ENCODE assay signal across 20 cellular contexts in the genomic region with DNA sequence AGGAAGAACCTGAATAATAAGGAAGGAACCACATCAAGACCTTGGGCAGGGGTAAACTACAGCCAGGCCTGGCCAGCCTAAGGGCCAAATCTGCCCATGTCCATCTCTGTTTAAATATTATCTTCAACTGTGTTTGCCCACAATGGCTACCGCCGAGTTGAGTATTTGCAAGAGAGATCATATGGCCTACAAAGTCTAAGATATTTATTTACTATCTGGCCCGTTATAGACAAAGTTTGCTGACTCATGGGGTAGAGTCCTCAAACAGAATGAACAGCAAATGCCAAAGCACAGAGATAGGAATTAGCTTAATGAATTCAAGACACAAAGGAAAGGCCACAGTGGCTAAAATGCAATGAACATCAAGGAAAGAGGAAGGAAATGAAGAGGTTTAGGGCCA. TPM values are rescaled to one million over a fixed set of nuclear protein-coding genes. Genes with fewer than 3 reads are reported as not detected.
A peak's percentile ranks its signal among the peaks of the same experiment; 100 is the strongest.
DNase-seq lines count a peak whose midpoint lies in the region; ATAC-seq, FAIRE-seq and TF ChIP-seq lines count a peak whose summit lies in the region.
"Had no signal": no experiment of that assay in that cellular context is flagged by ENCODE, and none has a peak within 500 bp of the region (broad histone marks: within the 10 kb centered on the region; RNA-seq: fewer than 3 reads in every experiment).

No MANE protein-coding gene starts in this region.

- no peak overlapping the region for H4K8ac ChIP-seq in mesenchymal stem cell (ENCODE audit: low read length)
- no peak overlapping the region for H4K8ac ChIP-seq in trophoblast cell (ENCODE audit: low read depth, low read length)

- intact Hi-C loops in CD4-positive, alpha-beta T cell (cut with DNase I, micrococcal nuclease): no loop called here
- intact Hi-C loops in K562 (cut with micrococcal nuclease): loop anchor here (5.0 kb wide), 1 partner anchor 45 kb away; a partner anchor contains a TSS

- in situ Hi-C loops in GM23248 (cut with MboI): no loop called here
- in situ Hi-C loops in K562 (cut with MboI): no loop called here

- H3K23ac ChIP-seq in mesenchymal stem cell (ENCODE audit: low read length in 2 of 2): no peak overlapping the region
- H3K23ac ChIP-seq in trophoblast cell (ENCODE audit: low read length): no peak overlapping the region

- H2BK120ac ChIP-seq in mesenchymal stem cell (ENCODE audit: low read depth, low read length) (no peak overlapping the region), trophoblast cell (ENCODE audit: insufficient read depth, low read length, poor library complexity) (no peak overlapping the region)

- no peak for FAIRE-seq in K562 (lab: Jason Lieb, UNC)
- FAIRE-seq: H54 had no signal

- H3F3A ChIP-seq in GM23248 (ENCODE audit: insufficient read depth): no peaks in the 10 kb centered on the region; the same call in 1 of the 2 replicates

- no peak overlapping the region for H4K91ac ChIP-seq in mesenchymal stem cell (ENCODE audit: low read length)
- no peak overlapping the region for H4K91ac ChIP-seq in trophoblast cell (ENCODE audit: low read depth, low read length)

- H3K27me3 Mint-ChIP-seq in CD4-positive, alpha-beta T cell: no peaks in the 10 kb centered on the region
- H3K27me3 Mint-ChIP-seq: activated naive CD8-positive, alpha-beta T cell treated with anti-CD3 and anti-CD28 coated beads, Interleukin-2, amount 10 ng/mL, durations not matched to agents 7 days and 5 days had no signal

- H4K20me1 ChIP-seq in GM23248 (ENCODE audit: insufficient read depth): no peaks in the 10 kb centered on the region
- H4K20me1 ChIP-seq in K562 (replicated peaks; ENCODE audit: control insufficient read depth, insufficient read depth, low read length): no peaks in the 10 kb centered on the region

- peaks cover 17% of the 10 kb centered on the region for H3K36me3 Mint-ChIP-seq in CD4-positive, alpha-beta T cell (ENCODE audit: low read depth)

- CTCF ChIA-PET in CD4-positive, alpha-beta T cell (lab: Charles Lee): no interaction called here
- CTCF ChIA-PET in K562 (lab: Yijun Ruan, JAX; ENCODE audit: low intra/inter-chr PET ratio): no interaction called here

- H2BK15ac ChIP-seq in mesenchymal stem cell (ENCODE audit: low read depth, poor library complexity, severe bottlenecking): no peak overlapping the region

- no peaks in the 10 kb centered on the region for H3K9me3 ChIP-seq in CD4-positive, alpha-beta T cell (ENCODE audit: control insufficient read depth, low read length)
- H3K9me3 ChIP-seq in GM23248 (ENCODE audit: low read depth): no peaks in the 10 kb centered on the region
- H3K9me3 ChIP-seq in K562 (replicated peaks; ENCODE audit: control insufficient read depth, insufficient read depth, low read depth, low read length): no peaks in the 10 kb centered on the region
- no peaks in the 10 kb centered on the region for H3K9me3 ChIP-seq in mesenchymal stem cell (ENCODE audit: control insufficient read depth, low read length)
- no peaks in the 10 kb centered on the region for H3K9me3 ChIP-seq in trophoblast cell (ENCODE audit: insufficient read depth, low read depth, low read length)

- TF ChIP-seq CTCF in CD4-positive, alpha-beta T cell (IDR thresholded peaks at IDR 0.05): no peak
- TF ChIP-seq CTCF in K562 (IDR thresholded peaks at IDR 0.05 in 2 of 3, conservative IDR thresholded peaks at IDR 0.05 in 1 of 3; ENCODE audit: insufficient read depth in 2 of 3, low read depth in 1 of 3, low read length in 3 of 3): no peak

- H3K79me2 ChIP-seq in GM23248 (ENCODE audit: insufficient read depth) (peaks cover 38% of the 10 kb centered on the region), K562 (ENCODE audit: control insufficient read depth, insufficient read depth, low read length) (peaks cover 54% of the 10 kb centered on the region), trophoblast cell (ENCODE audit: control insufficient read depth, insufficient read depth, low read length, poor library complexity) (no peaks in the 10 kb centered on the region)

- no peak for TF ChIP-seq RAD21 in K562 (CRISPR knock-in tag; conservative IDR thresholded peaks at IDR 0.05 in 1 of 2, IDR thresholded peaks at IDR 0.05 in 1 of 2)

- DNase-seq in CD4-positive, alpha-beta T cell: no peak
- DNase-seq in GM23248 (peak; percentile 18), K562 (ENCODE audit: extremely low read depth in 1 of 4, low spot score in 3 of 4) (peak in 3 of 4 experiments; percentile 6 to 44 (median 14)), mesenchymal stem cell (peak; percentile 23), trophoblast cell (no peak)
- no peak for DNase-seq in NK-92 treated with Interleukin-12 subunit alpha and Interleukin-12 subunit beta, amount 100 ng/mL, for 24 hours (lab: John Stamatoyannopoulos, UW)
- DNase-seq: activated CD4-positive, alpha-beta T cell treated with anti-CD3 and anti-CD28 coated beads for 4 hours; activated naive CD8-positive, alpha-beta T cell treated with anti-CD3 and anti-CD28 coated beads, Interleukin-2, amount 10 ng/mL, durations not matched to agents 7 days and 5 days; C1 segment of cervical spinal cord; central memory CD4-positive, alpha-beta T cell; effector memory CD4-positive, alpha-beta T cell; NCI-H1105; nephron progenitor cell; retina; SHP77 treated with DMSO at 0.1 percent for 48 hours; stimulated activated CD4-positive, alpha-beta T cell treated with anti-CD3 and anti-CD28 coated beads, Interleukin-1b, Interleukin-23, amount 100 ng/mL, for 48 hours; T-helper 2 cell had no signal

- H3K36me3 ChIP-seq in GM23248 (ENCODE audit: low read depth): no peaks in the 10 kb centered on the region
- peaks cover 2% of the 10 kb centered on the region; the same call in 1 of the 3 replicates for H3K36me3 ChIP-seq in K562 (ENCODE audit: control insufficient read depth, insufficient read depth, low read length)
- no peaks in the 10 kb centered on the region for H3K36me3 ChIP-seq in mesenchymal stem cell (ENCODE audit: control insufficient read depth in 1 of 2, insufficient read depth in 2 of 2, low read depth in 1 of 2, low read length in 2 of 2)
- H3K36me3 ChIP-seq in trophoblast cell (ENCODE audit: control insufficient read depth in 1 of 2, insufficient read depth in 2 of 2, low read length in 2 of 2): no peaks in the 10 kb centered on the region

- H3K4me1 Mint-ChIP-seq in CD4-positive, alpha-beta T cell (ENCODE audit: low read depth): peaks cover 88% of the 10 kb centered on the region

- H3K27ac Mint-ChIP-seq in CD4-positive, alpha-beta T cell: peak overlapping the region; percentile 25
- H3K27ac Mint-ChIP-seq: activated naive CD8-positive, alpha-beta T cell treated with anti-CD3 and anti-CD28 coated beads, Interleukin-2, amount 10 ng/mL, durations not matched to agents 7 days and 5 days; nephron progenitor cell had no signal

- no peaks in the 10 kb centered on the region for H3K79me1 ChIP-seq in mesenchymal stem cell (replicated peaks; ENCODE audit: low read length, poor library complexity, severe bottlenecking)
- no peaks in the 10 kb centered on the region for H3K79me1 ChIP-seq in trophoblast cell (ENCODE audit: low read length)

- no peak overlapping the region for H2AK5ac ChIP-seq in mesenchymal stem cell (ENCODE audit: low read length, severe bottlenecking)
- H2AK5ac ChIP-seq in trophoblast cell (ENCODE audit: low read length): no peak overlapping the region

- no peak overlapping the region for H3K4me3 Mint-ChIP-seq in CD4-positive, alpha-beta T cell
- H3K4me3 Mint-ChIP-seq: activated naive CD8-positive, alpha-beta T cell treated with anti-CD3 and anti-CD28 coated beads, Interleukin-2, amount 10 ng/mL, durations not matched to agents 7 days and 5 days; nephron progenitor cell had no signal

- H3K14ac ChIP-seq in mesenchymal stem cell (ENCODE audit: low read length in 2 of 2) (no peak overlapping the region), trophoblast cell (ENCODE audit: low read length) (no peak overlapping the region)

- H3K27ac ChIP-seq in CD4-positive, alpha-beta T cell (ENCODE audit: low read depth, low read length): no peak overlapping the region
- no peak overlapping the region for H3K27ac ChIP-seq in GM23248
- H3K27ac ChIP-seq in K562 (ENCODE audit: extremely low read depth, low read depth, low read length): peak overlapping the region; percentile 82
- no peak overlapping the region for H3K27ac ChIP-seq in mesenchymal stem cell (ENCODE audit: low read length, poor library complexity, severe bottlenecking)
- no peak overlapping the region for H3K27ac ChIP-seq in trophoblast cell (ENCODE audit: low read depth, low read length)

- H3K9me1 ChIP-seq in K562 (ENCODE audit: control insufficient read depth, insufficient read depth, low read length): no peaks in the 10 kb centered on the region

- H3K9ac ChIP-seq in GM23248: no peak overlapping the region
- peak overlapping the region in 1 of 2 experiments; percentile 45; a peak in 2 of 4 replicates for H3K9ac ChIP-seq in K562 (ENCODE audit: insufficient read depth in 1 of 2, low read depth in 2 of 2, low read length in 2 of 2)
- H3K9ac ChIP-seq in mesenchymal stem cell (ENCODE audit: low read length): no peak overlapping the region
- H3K9ac ChIP-seq in trophoblast cell (ENCODE audit: low read length): no peak overlapping the region

- H3K4me3 ChIP-seq in GM23248 (no peak overlapping the region), K562 (no peak overlapping the region), mesenchymal stem cell (ENCODE audit: insufficient read depth in 1 of 2, low read depth in 1 of 2, low read length in 2 of 2) (no peak overlapping the region), trophoblast cell (ENCODE audit: low read depth, low read length) (no peak overlapping the region)
- H3K4me3 ChIP-seq: lung had no signal

- WGBS in GM23248 (ENCODE audit: low coverage in 1 of 2, low lambda C conversion rate in 2 of 2, missing lambda C conversion rate in 2 of 2), 2 experiments: 48 to 50% methylated on average over 2 to 3 of the region's 3 CpGs
- 3% methylated on average over 3 of the region's 3 CpGs for WGBS in K562 (ENCODE audit: insufficient coverage, low coverage, missing lambda C conversion rate)
- 0% methylated on average over 1 of the region's 3 CpGs for WGBS in mesenchymal stem cell
- no CpG with 5 or more reads among the region's 3 CpGs for WGBS in trophoblast cell (ENCODE audit: extremely low coverage, insufficient coverage, insufficient read length)

- H4K12ac ChIP-seq in trophoblast cell (ENCODE audit: low read depth, low read length): no peak overlapping the region

- no peak overlapping the region for H2BK12ac ChIP-seq in mesenchymal stem cell (ENCODE audit: low read length in 2 of 2)
- H2BK12ac ChIP-seq in trophoblast cell (ENCODE audit: low read length): no peak overlapping the region

- H3K18ac ChIP-seq in mesenchymal stem cell (ENCODE audit: low read depth in 1 of 2, low read length in 2 of 2) (no peak overlapping the region), trophoblast cell (ENCODE audit: low read length) (no peak overlapping the region)

- BruUV-seq in K562 (replicated peaks; lab: Mats Ljungman, UMichigan): no TSS peak

- no peaks in the 10 kb centered on the region for H3K27me3 ChIP-seq in CD4-positive, alpha-beta T cell (ENCODE audit: control insufficient read depth, insufficient read depth, low read length)
- no peaks in the 10 kb centered on the region for H3K27me3 ChIP-seq in GM23248 (replicated peaks; ENCODE audit: insufficient read depth)
- no peaks in the 10 kb centered on the region for H3K27me3 ChIP-seq in K562 (ENCODE audit: control insufficient read depth in 2 of 2, insufficient read depth in 2 of 2, low read length in 2 of 2)
- peaks cover 0 to 3% of the 10 kb centered on the region in 2 experiments for H3K27me3 ChIP-seq in mesenchymal stem cell (ENCODE audit: control insufficient read depth in 1 of 2, insufficient read depth in 1 of 2, low read length in 2 of 2)
- no peaks in the 10 kb centered on the region for H3K27me3 ChIP-seq in trophoblast cell (ENCODE audit: insufficient read depth, low read length)

- ATAC-seq in CD4-positive, alpha-beta T cell (ENCODE audit: poor library complexity): no peak
- peak; percentile 65 for ATAC-seq in K562
- no peak for ATAC-seq in GM18873 (IDR thresholded peaks at IDR 0.05; ENCODE audit: low FRiP score, unreplicated experiment)

- H3K4me1 ChIP-seq in GM23248 (ENCODE audit: insufficient read depth) (peaks cover 21% of the 10 kb centered on the region), K562 (replicated peaks in 1 of 2; ENCODE audit: control insufficient read depth in 2 of 2, insufficient read depth in 2 of 2, low read length in 2 of 2) (peaks cover 0 to 19% of the 10 kb centered on the region in 2 experiments; a peak in 3 of 5 replicates), mesenchymal stem cell (ENCODE audit: control insufficient read depth, insufficient read depth, low read depth, low read length) (no peaks in the 10 kb centered on the region), trophoblast cell (ENCODE audit: control insufficient read depth in 1 of 2, insufficient read depth in 2 of 2, low read length in 2 of 2) (no peaks in the 10 kb centered on the region)

- TF ChIP-seq EP300 in K562 (IDR thresholded peaks at IDR 0.05; ENCODE audit: low read length): no peak

- no peaks in the 10 kb centered on the region for H3K9me3 Mint-ChIP-seq in CD4-positive, alpha-beta T cell
- H3K9me3 Mint-ChIP-seq: activated naive CD8-positive, alpha-beta T cell treated with anti-CD3 and anti-CD28 coated beads, Interleukin-2, amount 10 ng/mL, durations not matched to agents 7 days and 5 days had no signal

- TF ChIP-seq POLR2A in K562 (conservative IDR thresholded peaks at IDR 0.05): no peak

- H2BK5ac ChIP-seq in mesenchymal stem cell (ENCODE audit: low read depth, low read length, poor library complexity, severe bottlenecking) (no peak overlapping the region), trophoblast cell (ENCODE audit: low read depth, low read length, poor library complexity) (no peak overlapping the region)

- H2AFZ ChIP-seq in GM23248 (no peak overlapping the region), K562 (ENCODE audit: low read depth, low read length) (peak overlapping the region; percentile 69), mesenchymal stem cell (ENCODE audit: low read depth, low read length) (no peak overlapping the region), trophoblast cell (ENCODE audit: insufficient read depth, low read length, poor library complexity) (no peak overlapping the region)

- no peaks in the 10 kb centered on the region for H3K9me2 ChIP-seq in GM23248 (ENCODE audit: insufficient read depth)

- POLR2A ChIA-PET in CD4-positive, alpha-beta T cell (lab: Charles Lee): no interaction called here
- POLR2A ChIA-PET in K562 (lab: Yijun Ruan, JAX): no interaction called here

- H3K4ac ChIP-seq in mesenchymal stem cell (ENCODE audit: low read depth in 1 of 2, low read length in 2 of 2) (no peak overlapping the region), trophoblast cell (ENCODE audit: low read depth, low read length) (no peak overlapping the region)

- no peak overlapping the region for H3K4me2 ChIP-seq in GM23248 (ENCODE audit: unreplicated experiment)
- peak overlapping the region; percentile 58 for H3K4me2 ChIP-seq in K562 (ENCODE audit: insufficient read depth, low read length)
- H3K4me2 ChIP-seq in mesenchymal stem cell (ENCODE audit: low read length, poor library complexity, severe bottlenecking): no peak overlapping the region
- H3K4me2 ChIP-seq in trophoblast cell (ENCODE audit: low read length): no peak overlapping the region

RNA-seq across cellular contexts. Expression of a gene that starts 44.8 kb away (rescaled TPM):
- total RNA-seq in CD4-positive, alpha-beta T cell: 10 to 100 TPM; 39.6 to 39.7 TPM
- total RNA-seq in GM23248 (2014; rRNA removed; shearing (Covaris generic)): 28.5 and 33.8 TPM in 2 replicates
- polyA plus RNA-seq in GM23248 (2016; fragmentation: Nextera tagmentation; extraction: Ambion mirVana): 8.1 and 13.3 TPM in 2 replicates
- total RNA-seq in K562 (2011; cell fraction: chromatin; rRNA removed; ENCODE audit: low replicate concordance): 14.9 and 51.4 TPM in 2 replicates
- 6.5 and 9.7 TPM in 2 replicates for total RNA-seq in K562 (2011; cell fraction: nucleolus; rRNA removed)
- total RNA-seq in K562 (2011; cell fraction: nucleoplasm; rRNA removed): 19.4 and 38.2 TPM in 2 replicates
- total RNA-seq in K562 (2014; rRNA removed): 22.0 and 22.9 TPM in 2 replicates
- 48.8 and 59.8 TPM in 2 replicates for total RNA-seq in K562 (2014; rRNA removed; fragmentation: Illumina TruSeq; extraction: Trizol)
- total RNA-seq in K562 (2015; rRNA removed; fragmentation: Illumina TruSeq; extraction: Trizol): 33.3 and 37.4 TPM in 2 replicates
- total RNA-seq in K562 (2021): 42.6 and 45.2 TPM in 2 replicates
- 39.0 and 61.9 TPM in 2 replicates for polyA plus RNA-seq in K562 (2011; rRNA removed)
- polyA plus RNA-seq in K562 (2011; cell fraction: cytosol; rRNA removed): 20.5 and 23.2 TPM in 2 replicates
- 16.6 TPM in 2 replicates for polyA plus RNA-seq in K562 (2011; cell fraction: nucleus; rRNA removed)
- 28.0 and 29.8 TPM in 2 replicates for polyA plus RNA-seq in K562 (2012)
- polyA plus RNA-seq in K562 (2014; fragmentation: Illumina TruSeq; extraction: Trizol): 39.9 and 40.3 TPM in 2 replicates
- polyA plus RNA-seq in K562 (2014; fragmentation: Nextera tagmentation; extraction: Ambion mirVana): 10 to 100 TPM; 10.9 to 21.9 TPM
- polyA plus RNA-seq in K562 (2014; rRNA removed): 26.6 and 27.1 TPM in 2 replicates
- 70.3 and 106 TPM in 2 replicates for polyA minus RNA-seq in K562 (2011; rRNA and poly(A)+ RNA removed)
- 38.7 and 52.2 TPM in 2 replicates for polyA minus RNA-seq in K562 (2011; cell fraction: cytosol; rRNA and poly(A)+ RNA removed)
- 8.2 and 13.3 TPM in 2 replicates for polyA minus RNA-seq in K562 (2011; cell fraction: nucleus; rRNA and poly(A)+ RNA removed)
- polyA plus RNA-seq in mesenchymal stem cell (2013, experiment 1 of 2): 21.3 TPM
- 21.0 TPM for polyA plus RNA-seq in mesenchymal stem cell (2013, experiment 2 of 2)
- 12.1 and 12.6 TPM in 2 replicates for polyA plus RNA-seq in trophoblast cell (2013)

Comparison
In these comparisons a context has a peak if more than half of its experiments do, and no peak if none do; other contexts are left out.
1. DNase-seq: peak in GM23248 (single experiment), K562 (3 of 4) and mesenchymal stem cell (single experiment); none in CD4-positive, alpha-beta T cell (0 of 10), trophoblast cell (0 of 2) and NK-92 treated with Interleukin-12 subunit alpha and Interleukin-12 subunit beta, amount 100 ng/mL, for 24 hours (single experiment).